ENCODE assay signal across 23 cellular contexts in genomic region chr13:51057001-51057400, GRCh38. TPM values are rescaled to one million over a fixed set of nuclear protein-coding genes. Genes with fewer than 3 reads are reported as not detected.
"Had no signal": no experiment of that assay in that cellular context is flagged by ENCODE, and none has a peak within 500 bp of the region (broad histone marks: within the 10 kb centered on the region; RNA-seq: fewer than 3 reads in every experiment).

No MANE protein-coding gene starts in this region.

- H3K4me3 Mint-ChIP-seq: IgD-negative memory B cell had no signal

- H3K4me1 Mint-ChIP-seq: IgD-negative memory B cell had no signal

- H3K4me3 ChIP-seq: SJSA1, SK-N-MC had no signal

- DNase-seq: KBM-7, NCI-H1092, NCI-H1105 treated with DMSO at 0.1 percent for 48 hours, NCI-H1436 treated with DMSO at 0.1 percent for 48 hours, NCI-H1694, NCI-H187 treated with DMSO at 0.1 percent for 48 hours, NCI-H2081, NCI-H2171, NCI-H226, NCI-H446, NCI-H510A, NCI-H524 treated with DMSO at 0.1 percent for 48 hours, NCI-H69, NCI-H774, Right ventricle myocardium superior, RPMI8226, SIG-M5 had no signal

- H3K36me3 Mint-ChIP-seq: IgD-negative memory B cell had no signal

- H3K9me3 ChIP-seq: SJSA1 had no signal

- H3K27ac Mint-ChIP-seq: IgD-negative memory B cell had no signal

- H3K36me3 ChIP-seq: SJSA1 had no signal

- H3K4me1 ChIP-seq: SJSA1 had no signal

- H3K27me3 Mint-ChIP-seq: IgD-negative memory B cell had no signal

- H3K27ac ChIP-seq: SJSA1 had no signal

RNA-seq across cellular contexts. Expression of gene C13orf42, which starts 54.1 kb away (rescaled TPM):
- total RNA-seq: HT1080, LHCN-M2, MCF 10A, Right ventricle myocardium superior, SJSA1 had no signal
- polyA plus RNA-seq: IgD-negative memory B cell had no signal
